8 cellular contexts compared by ENCODE assay signal in genomic region chr6:6942826-6943225, GRCh38.
A peak's percentile ranks its signal among the peaks of the same experiment; 100 is the strongest.
DNase-seq lines count a peak whose midpoint lies in the region; ATAC-seq, FAIRE-seq and TF ChIP-seq lines count a peak whose summit lies in the region.

No MANE protein-coding gene starts in this region.

- no peaks in the 10 kb centered on the region for H3K4me1 ChIP-seq in Loucy (ENCODE audit: insufficient read depth, low read length, poor library complexity, severe bottlenecking)
- no peaks in the 10 kb centered on the region for H3K4me1 ChIP-seq in mesenchymal stem cell (ENCODE audit: control insufficient read depth, insufficient read depth, low read depth, low read length)
- H3K4me1 ChIP-seq in foreskin keratinocyte = no peaks in the 10 kb centered on the region

- no peak overlapping the region for H2BK15ac ChIP-seq in mesenchymal stem cell (ENCODE audit: low read depth, poor library complexity, severe bottlenecking)

- H3K27me3 ChIP-seq in Loucy (ENCODE audit: insufficient read depth, low read length, poor library complexity, severe bottlenecking) = no peaks in the 10 kb centered on the region
- H3K27me3 ChIP-seq in mesenchymal stem cell (ENCODE audit: control insufficient read depth in 1 of 2, insufficient read depth in 1 of 2, low read length in 2 of 2) = no peaks in the 10 kb centered on the region
- H3K27me3 ChIP-seq in foreskin keratinocyte = no peaks in the 10 kb centered on the region

- H3K9me3 Mint-ChIP-seq in activated CD8-positive, alpha-beta T cell treated with anti-CD3 and anti-CD28 coated beads for 36 hours = no peaks in the 10 kb centered on the region

- H3K36me3 ChIP-seq in Loucy (ENCODE audit: insufficient read depth, low read length) (no peaks in the 10 kb centered on the region), mesenchymal stem cell (ENCODE audit: control insufficient read depth in 1 of 2, insufficient read depth in 2 of 2, low read depth in 1 of 2, low read length in 2 of 2) (no peaks in the 10 kb centered on the region)

- peak overlapping the region; percentile 46 for H3K4me3 Mint-ChIP-seq in activated CD8-positive, alpha-beta T cell treated with anti-CD3 and anti-CD28 coated beads for 36 hours

- POLR2A ChIA-PET in activated CD8-positive, alpha-beta T cell treated with anti-CD3 and anti-CD28 coated beads for 36 hours (lab: Charles Lee) = interaction anchor here (0.6 kb wide), 1 partner anchor 744 kb away, joined by 3 read pairs; no protein-coding TSS in a partner anchor

- DNase-seq in AG20443 (ENCODE audit: low spot score) = peak; percentile 88
- no peak for DNase-seq in GM19239 (ENCODE audit: insufficient read length, low spot score)
- peak; percentile 55 for DNase-seq in activated CD8-positive, alpha-beta T cell treated with anti-CD3 and anti-CD28 coated beads for 36 hours
- DNase-seq in mesenchymal stem cell = no peak
- no peak for DNase-seq in foreskin keratinocyte
- DNase-seq in iPS-NIHi7 (ENCODE audit: extremely low spot score) = no peak
- DNase-seq in D721Med (ENCODE audit: insufficient read length, low spot score) = no peak

- no peak for TF ChIP-seq CTCF in Loucy (conservative IDR thresholded peaks at IDR 0.05; ENCODE audit: low read length)
- TF ChIP-seq CTCF in activated CD8-positive, alpha-beta T cell treated with anti-CD3 and anti-CD28 coated beads for 36 hours (IDR thresholded peaks at IDR 0.05) = no peak
- no peak for TF ChIP-seq CTCF in foreskin keratinocyte (conservative IDR thresholded peaks at IDR 0.05)
- TF ChIP-seq CTCF in D721Med (IDR thresholded peaks at IDR 0.05; ENCODE audit: insufficient read depth, missing control alignments) = no peak

- H3K27ac ChIP-seq in mesenchymal stem cell (ENCODE audit: low read length, poor library complexity, severe bottlenecking) (no peak overlapping the region), foreskin keratinocyte (no peak overlapping the region)

- no peak overlapping the region for H2BK12ac ChIP-seq in mesenchymal stem cell (ENCODE audit: low read length in 2 of 2)

- H2AK5ac ChIP-seq in mesenchymal stem cell (ENCODE audit: low read length, severe bottlenecking) = no peak overlapping the region

- H3K9me2 ChIP-seq in Loucy (replicated peaks; ENCODE audit: low read depth, low read length) = no peaks in the 10 kb centered on the region

- intact Hi-C loops in activated CD8-positive, alpha-beta T cell treated with anti-CD3 and anti-CD28 coated beads for 36 hours (cut with micrococcal nuclease) = no loop called here

- no peak overlapping the region for H3K4me3 ChIP-seq in Loucy (ENCODE audit: low read length, poor library complexity, severe bottlenecking)
- H3K4me3 ChIP-seq in mesenchymal stem cell (ENCODE audit: insufficient read depth in 1 of 2, low read depth in 1 of 2, low read length in 2 of 2) = peak overlapping the region in 1 of 2 experiments; percentile 18

- no peak overlapping the region for H3K18ac ChIP-seq in mesenchymal stem cell (ENCODE audit: low read depth in 1 of 2, low read length in 2 of 2)

- H3K4me1 Mint-ChIP-seq in activated CD8-positive, alpha-beta T cell treated with anti-CD3 and anti-CD28 coated beads for 36 hours (ENCODE audit: low read depth) = peaks cover 14% of the 10 kb centered on the region

- no peaks in the 10 kb centered on the region for H3K27me3 Mint-ChIP-seq in activated CD8-positive, alpha-beta T cell treated with anti-CD3 and anti-CD28 coated beads for 36 hours

- H3K14ac ChIP-seq in mesenchymal stem cell (ENCODE audit: low read length in 2 of 2) = no peak overlapping the region

- H2AFZ ChIP-seq in Loucy (ENCODE audit: low read length) (peak overlapping the region; percentile 32; the same call in 1 of the 2 replicates), mesenchymal stem cell (ENCODE audit: low read depth, low read length) (no peak overlapping the region)

- no peaks in the 10 kb centered on the region for H3K79me1 ChIP-seq in mesenchymal stem cell (replicated peaks; ENCODE audit: low read length, poor library complexity, severe bottlenecking)

- H3K27ac Mint-ChIP-seq in activated CD8-positive, alpha-beta T cell treated with anti-CD3 and anti-CD28 coated beads for 36 hours = peak overlapping the region; percentile 85

- H3K23ac ChIP-seq in mesenchymal stem cell (ENCODE audit: low read length in 2 of 2) = no peak overlapping the region

- H3K9ac ChIP-seq in Loucy (ENCODE audit: low read depth, low read length, poor library complexity, severe bottlenecking) (no peak overlapping the region), mesenchymal stem cell (ENCODE audit: low read length) (peak overlapping the region; percentile 33)

- FAIRE-seq in GM19239 (lab: Jason Lieb, UNC) (peak; percentile 14), D721Med (lab: Jason Lieb, UNC) (no peak)

- H4K91ac ChIP-seq in mesenchymal stem cell (ENCODE audit: low read length) = no peak overlapping the region

- H3F3A ChIP-seq in Loucy (ENCODE audit: low read depth) = no peaks in the 10 kb centered on the region

- H4K20me1 ChIP-seq in Loucy (ENCODE audit: insufficient read depth, low read length, poor library complexity, severe bottlenecking) = no peaks in the 10 kb centered on the region

- no peaks in the 10 kb centered on the region for H3K9me3 ChIP-seq in Loucy (ENCODE audit: insufficient read depth, low read depth, low read length)
- no peaks in the 10 kb centered on the region for H3K9me3 ChIP-seq in mesenchymal stem cell (ENCODE audit: control insufficient read depth, low read length)

- no peaks in the 10 kb centered on the region for H3K79me2 ChIP-seq in Loucy (ENCODE audit: insufficient read depth, low read length)

- WGBS in mesenchymal stem cell = 84% methylated on average over 11 of the region's 13 CpGs

- no peak overlapping the region for H2BK5ac ChIP-seq in mesenchymal stem cell (ENCODE audit: low read depth, low read length, poor library complexity, severe bottlenecking)

- H3K4ac ChIP-seq in mesenchymal stem cell (ENCODE audit: low read depth in 1 of 2, low read length in 2 of 2) = no peak overlapping the region

- CTCF ChIA-PET in activated CD8-positive, alpha-beta T cell treated with anti-CD3 and anti-CD28 coated beads for 36 hours (lab: Charles Lee) = no interaction called here

- ATAC-seq in activated CD8-positive, alpha-beta T cell treated with anti-CD3 and anti-CD28 coated beads for 36 hours = peak; percentile 86
- ATAC-seq in foreskin keratinocyte = no peak

- no peak overlapping the region for H2BK120ac ChIP-seq in mesenchymal stem cell (ENCODE audit: low read depth, low read length)

- no peaks in the 10 kb centered on the region for H3K36me3 Mint-ChIP-seq in activated CD8-positive, alpha-beta T cell treated with anti-CD3 and anti-CD28 coated beads for 36 hours (ENCODE audit: low read depth)

- no peak overlapping the region for H3K4me2 ChIP-seq in Loucy (ENCODE audit: low read depth, low read length, poor library complexity, severe bottlenecking)
- H3K4me2 ChIP-seq in mesenchymal stem cell (ENCODE audit: low read length, poor library complexity, severe bottlenecking) = no peak overlapping the region

- H4K8ac ChIP-seq in mesenchymal stem cell (ENCODE audit: low read length) = no peak overlapping the region

Comparison
In these comparisons a context has a peak if more than half of its experiments do, and no peak if none do; other contexts are left out.
1. DNase-seq: peak in AG20443 (single experiment) and activated CD8-positive, alpha-beta T cell treated with anti-CD3 and anti-CD28 coated beads for 36 hours (single experiment); none in GM19239 (single experiment), mesenchymal stem cell (single experiment), foreskin keratinocyte (0 of 2), iPS-NIHi7 (single experiment) and D721Med (single experiment).